Comparison of ENCODE assay signal across 23 cellular contexts in genomic region chr10:86371691-86372090, GRCh38. TPM values are rescaled to one million over a fixed set of nuclear protein-coding genes. Genes with fewer than 3 reads are reported as not detected.
DNase-seq lines count a peak whose midpoint lies in the region; ATAC-seq, FAIRE-seq and TF ChIP-seq lines count a peak whose summit lies in the region.
"Had no signal": no experiment of that assay in that cellular context is flagged by ENCODE, and none has a peak within 500 bp of the region (broad histone marks: within the 10 kb centered on the region; RNA-seq: fewer than 3 reads in every experiment).

No MANE protein-coding gene starts in this region.

- H4K20me1 ChIP-seq in OCI-LY7 (ENCODE audit: insufficient read depth, low read length) = no peaks in the 10 kb centered on the region

- BruUV-seq in OCI-LY7 (replicated peaks; lab: Mats Ljungman, UMichigan) = no TSS peak

- intact Hi-C loops in OCI-LY7 (cut with micrococcal nuclease; ENCODE audit: unreplicated experiment) = loop anchor here (10.0 kb wide), 1 partner anchor 587 kb away; no protein-coding TSS in a partner anchor
- intact Hi-C loops in kidney (cut with DNase I) = loop anchor here (10.0 kb wide), 1 partner anchor 1827 kb away; no protein-coding TSS in a partner anchor

- no peak overlapping the region for H3K4me3 ChIP-seq in OCI-LY7 (ENCODE audit: low read depth, low read length, poor library complexity, severe bottlenecking)
- no peak overlapping the region for H3K4me3 ChIP-seq in kidney (ENCODE audit: low read length in 2 of 2)
- H3K4me3 ChIP-seq: tibial nerve had no signal

- POLR2A ChIA-PET in OCI-LY7 (lab: Charles Lee) = no interaction called here

- H3K79me2 ChIP-seq in OCI-LY7 (ENCODE audit: insufficient read depth, low read depth, low read length) = no peaks in the 10 kb centered on the region

- no peak for ATAC-seq in GM18873 (IDR thresholded peaks at IDR 0.05; ENCODE audit: low FRiP score, unreplicated experiment)
- ATAC-seq: activated CD8-positive, alpha-beta T cell treated with anti-CD3 and anti-CD28 coated beads for 36 hours; activated T-cell treated with anti-CD3 and anti-CD28 coated beads, Interleukin-2, amount 50 U/mL, for 4 hours had no signal

- H3K9ac ChIP-seq in kidney (ENCODE audit: low read length in 2 of 2) = no peak overlapping the region

- H3K9me2 ChIP-seq in OCI-LY7 (ENCODE audit: insufficient read depth, low read length) = no peaks in the 10 kb centered on the region

- DNase-seq in activated T-cell treated with anti-CD3 and anti-CD28 coated beads, Interleukin-2, amount 50 U/mL, for 1 hour = peak; percentile 10
- DNase-seq in activated T-cell treated with anti-CD3 and anti-CD28 coated beads for 4 hours (no peak), OCI-LY7 (ENCODE audit: low spot score) (no peak), islet precursor cell (peak; percentile 53), LoVo (ENCODE audit: low spot score) (no peak), kidney (no peak)
- DNase-seq in effector CD4-positive, alpha-beta T cell = no peak
- DNase-seq: activated CD4-positive, CD25-positive, alpha-beta regulatory T cell; activated CD8-positive, alpha-beta T cell treated with anti-CD3 and anti-CD28 coated beads for 36 hours; activated naive CD4-positive, alpha-beta T cell treated with anti-CD3 and anti-CD28 coated beads for 36 hours; C1 segment of cervical spinal cord; NCI-H1105; NCI-H2029 treated with DMSO at 0.1 percent for 48 hours; NCI-H524; stimulated activated CD4-positive, alpha-beta T cell treated with anti-CD3 and anti-CD28 coated beads, Interleukin-4, amount 100 ng/mL, for 1 hour; stimulated activated naive CD4-positive, alpha-beta T cell treated with Interleukin-2 at 50 U/mL for 16 hours; T-helper 9 cell had no signal

- no peak overlapping the region for H3K4me2 ChIP-seq in OCI-LY7 (ENCODE audit: low read length)

- no peaks in the 10 kb centered on the region for H3K9me3 ChIP-seq in OCI-LY7 (ENCODE audit: low read length)
- H3K9me3 ChIP-seq in kidney (ENCODE audit: control insufficient read depth in 1 of 2, low read length in 2 of 2) = no peaks in the 10 kb centered on the region
- H3K9me3 ChIP-seq: tibial nerve had no signal

- H3K27ac ChIP-seq in OCI-LY7 (ENCODE audit: low read depth, low read length, poor library complexity, severe bottlenecking) (no peak overlapping the region), kidney (ENCODE audit: low read depth in 2 of 2, low read length in 2 of 2) (no peak overlapping the region)
- H3K27ac ChIP-seq: RWPE1, tibial nerve had no signal

- no peaks in the 10 kb centered on the region for H3K4me1 ChIP-seq in OCI-LY7 (ENCODE audit: insufficient read depth, low read length, poor library complexity, severe bottlenecking)
- H3K4me1 ChIP-seq in kidney (ENCODE audit: control insufficient read depth in 1 of 2, insufficient read depth in 1 of 2, low read depth in 1 of 2, low read length in 2 of 2) = peaks cover 0 to 2% of the 10 kb centered on the region in 2 donors

- CTCF ChIA-PET in OCI-LY7 (lab: Charles Lee; ENCODE audit: unreplicated experiment) = no interaction called here

- TF ChIP-seq CTCF in OCI-LY7 (conservative IDR thresholded peaks at IDR 0.05; ENCODE audit: low read length) = peak; percentile 21; the same call in 1 of the 2 replicates
- TF ChIP-seq CTCF in kidney (IDR thresholded peaks at IDR 0.05; ENCODE audit: borderline replicate concordance, extremely low read depth, insufficient read depth) = no peak

- H3K36me3 ChIP-seq in OCI-LY7 (ENCODE audit: insufficient read depth, low read length) (peaks cover 6% of the 10 kb centered on the region; the same call in 1 of the 2 replicates), kidney (ENCODE audit: control insufficient read depth in 1 of 2, insufficient read depth in 2 of 2, low read length in 2 of 2) (no peaks in the 10 kb centered on the region)
- H3K36me3 ChIP-seq: tibial nerve had no signal

- no peak overlapping the region for H2AFZ ChIP-seq in OCI-LY7 (ENCODE audit: low read length)

- no peak for FAIRE-seq in kidney (lab: Jason Lieb, UNC)

RNA-seq across cellular contexts. Expression of gene GRID1, which starts 5.1 kb away (rescaled TPM):
- total RNA-seq in OCI-LY7 (2014; rRNA removed; shearing (Covaris generic)) = 0.75 and 1.6 TPM in 2 replicates
- total RNA-seq in OCI-LY7 (2022) = 3.1 and 3.7 TPM in 2 replicates
- 1.4 TPM for total RNA-seq in kidney
- polyA plus RNA-seq in kidney (ENCODE audit: insufficient read depth, low read depth, low replicate concordance) = 0.37 TPM
- total RNA-seq: A673; activated CD8-positive, alpha-beta T cell treated with anti-CD3 and anti-CD28 coated beads for 36 hours; activated naive CD4-positive, alpha-beta T cell treated with anti-CD3 and anti-CD28 coated beads for 36 hours; activated T-cell treated with anti-CD3 and anti-CD28 coated beads, Interleukin-2, amount 50 U/mL, for 4 hours; LHCN-M2 had no signal

Comparison
In these comparisons a context has a peak if more than half of its experiments do, and no peak if none do; other contexts are left out.
1. DNase-seq: peak in activated T-cell treated with anti-CD3 and anti-CD28 coated beads, Interleukin-2, amount 50 U/mL, for 1 hour (single experiment) and islet precursor cell (single experiment); none in activated T-cell treated with anti-CD3 and anti-CD28 coated beads for 4 hours (single experiment), OCI-LY7 (single experiment), LoVo (single experiment), effector CD4-positive, alpha-beta T cell (single experiment) and kidney (single experiment).